ENCODE assay signal across 1 cellular context in the genomic region with DNA sequence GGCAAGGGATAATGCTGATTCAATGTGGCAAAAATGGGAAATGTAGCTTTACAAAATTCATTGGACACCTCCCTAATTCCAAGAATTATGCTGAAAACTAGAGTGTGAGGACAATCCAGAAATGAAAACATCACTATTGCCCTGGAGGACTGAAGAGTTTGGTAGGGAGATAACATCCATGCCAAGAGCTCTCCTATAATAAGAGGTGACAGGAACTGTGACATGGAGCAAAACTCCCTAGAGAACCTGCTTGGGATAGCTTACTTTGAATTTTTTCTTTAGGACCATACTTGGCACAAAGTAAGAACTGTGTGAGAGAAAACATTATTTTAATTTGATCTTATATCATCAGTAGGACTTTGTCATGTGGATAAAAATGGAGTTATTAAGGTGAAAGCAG.
TF ChIP-seq lines count a peak whose summit lies in the region.

No MANE protein-coding gene starts in this region.

TF ChIP-seq in K562, 482 proteins besides CTCF, POLR2A, EP300 and RAD21 (continued from another document):
- TF ChIP-seq, protein P1, sequence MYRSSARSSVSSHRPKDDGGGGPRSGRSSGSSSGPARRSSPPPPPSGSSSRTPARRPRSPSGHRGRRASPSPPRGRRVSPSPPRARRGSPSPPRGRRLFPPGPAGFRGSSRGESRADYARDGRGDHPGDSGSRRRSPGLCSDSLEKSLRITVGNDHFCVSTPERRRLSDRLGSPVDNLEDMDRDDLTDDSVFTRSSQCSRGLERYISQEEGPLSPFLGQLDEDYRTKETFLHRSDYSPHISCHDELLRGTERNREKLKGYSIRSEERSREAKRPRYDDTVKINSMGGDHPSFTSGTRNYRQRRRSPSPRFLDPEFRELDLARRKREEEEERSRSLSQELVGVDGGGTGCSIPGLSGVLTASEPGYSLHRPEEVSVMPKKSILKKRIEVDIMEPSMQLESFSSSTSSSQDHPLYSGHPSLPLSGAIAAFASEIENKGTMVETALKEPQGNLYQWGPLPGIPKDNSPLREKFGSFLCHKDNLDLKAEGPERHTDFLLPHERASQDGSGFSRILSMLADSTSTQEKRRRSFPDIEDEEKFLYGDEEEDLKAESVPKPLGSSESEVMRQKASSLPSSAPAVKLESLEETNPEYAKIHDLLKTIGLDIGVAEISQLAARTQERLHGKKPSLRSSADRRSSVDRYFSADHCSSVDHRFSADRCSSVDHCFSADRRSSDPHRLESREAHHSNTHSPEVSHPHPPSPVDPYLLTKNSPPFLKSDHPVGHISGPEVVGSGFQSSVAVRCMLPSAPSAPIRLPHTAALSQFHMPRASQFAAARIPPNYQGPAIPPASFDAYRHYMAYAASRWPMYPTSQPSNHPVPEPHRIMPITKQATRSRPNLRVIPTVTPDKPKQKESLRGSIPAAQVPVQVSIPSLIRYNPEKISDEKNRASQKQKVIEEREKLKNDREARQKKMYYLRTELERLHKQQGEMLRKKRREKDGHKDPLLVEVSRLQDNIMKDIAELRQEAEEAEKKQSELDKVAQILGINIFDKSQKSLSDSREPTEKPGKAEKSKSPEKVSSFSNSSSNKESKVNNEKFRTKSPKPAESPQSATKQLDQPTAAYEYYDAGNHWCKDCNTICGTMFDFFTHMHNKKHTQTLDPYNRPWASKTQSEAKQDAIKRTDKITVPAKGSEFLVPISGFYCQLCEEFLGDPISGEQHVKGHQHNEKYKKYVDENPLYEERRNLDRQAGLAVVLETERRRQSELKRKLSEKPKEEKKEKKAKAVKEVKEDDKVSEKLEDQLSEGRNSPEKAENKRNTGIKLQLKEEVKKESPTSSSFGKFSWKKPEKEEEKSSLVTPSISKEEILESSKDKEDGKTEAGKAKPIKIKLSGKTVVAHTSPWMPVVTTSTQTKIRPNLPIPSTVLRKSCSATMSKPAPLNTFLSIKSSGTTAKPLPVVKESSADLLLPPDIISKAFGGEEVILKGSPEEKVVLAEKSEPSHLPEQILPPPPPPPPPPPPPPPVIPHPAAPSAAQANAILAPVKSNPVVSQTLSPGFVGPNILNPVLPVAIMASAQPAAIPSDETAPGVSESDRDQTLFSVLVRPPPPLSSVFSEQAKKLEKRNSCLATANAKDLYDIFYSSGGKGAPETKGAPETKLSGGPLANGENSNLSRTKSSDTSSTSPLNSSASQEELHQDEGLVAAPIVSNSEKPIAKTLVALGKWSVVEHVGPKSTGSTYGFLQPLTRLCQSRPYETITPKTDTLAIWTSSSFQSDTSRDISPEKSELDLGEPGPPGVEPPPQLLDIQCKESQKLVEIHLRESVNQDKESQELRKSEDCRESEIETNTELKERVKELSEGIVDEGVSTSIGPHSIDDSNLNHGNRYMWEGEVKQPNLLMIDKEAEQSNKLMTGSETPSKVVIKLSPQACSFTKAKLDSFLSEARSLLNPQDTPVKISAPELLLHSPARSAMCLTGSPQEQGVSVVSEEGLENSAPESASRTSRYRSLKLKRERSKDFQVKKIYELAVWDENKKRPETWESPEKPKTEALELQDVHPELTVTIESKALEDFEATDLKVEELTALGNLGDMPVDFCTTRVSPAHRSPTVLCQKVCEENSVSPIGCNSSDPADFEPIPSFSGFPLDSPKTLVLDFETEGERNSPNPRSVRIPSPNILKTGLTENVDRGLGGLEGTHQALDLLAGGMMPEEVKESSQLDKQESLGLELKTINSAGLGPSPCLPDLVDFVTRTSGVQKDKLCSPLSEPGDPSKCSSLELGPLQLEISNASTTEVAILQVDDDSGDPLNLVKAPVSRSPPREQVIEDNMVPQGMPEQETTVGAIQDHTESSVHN (IDR thresholded peaks at IDR 0.05; ENCODE audit: borderline replicate concordance in 1 of 2, low read depth in 1 of 2), result no peak
- peak; percentile 54 for TF ChIP-seq ZFP36 (IDR thresholded peaks at IDR 0.05; ENCODE audit: low read depth, low read length, partially characterized antibody)
